ENCODE assay signal across 1 cellular context in genomic region chr15:83943849-83944404, GRCh38.
TF ChIP-seq lines count a peak whose summit lies in the region.

No MANE protein-coding gene starts in this region.

TF ChIP-seq in SK-N-SH treated with all-trans-retinoic acid at 6 μM for 48 hours, 23 proteins besides CTCF, POLR2A, EP300 and RAD21 (continued from another document):
- TF ChIP-seq CSRNP3 (CRISPR knock-in tag; IDR thresholded peaks at IDR 0.05) = no peak
- TF ChIP-seq ESRRG (CRISPR knock-in tag; IDR thresholded peaks at IDR 0.05) = no peak
- TF ChIP-seq ZNF70 (CRISPR knock-in tag; IDR thresholded peaks at IDR 0.05) = no peak
- no peak for TF ChIP-seq ZNF565 (CRISPR knock-in tag; conservative IDR thresholded peaks at IDR 0.05; ENCODE audit: low read depth)
- no peak for TF ChIP-seq ZNF8 (CRISPR knock-in tag; IDR thresholded peaks at IDR 0.05)
- no peak for TF ChIP-seq ISL1 (CRISPR knock-in tag; IDR thresholded peaks at IDR 0.05)
- TF ChIP-seq TCF4 (CRISPR knock-in tag; IDR thresholded peaks at IDR 0.05; ENCODE audit: borderline replicate concordance) = no peak
- no peak for TF ChIP-seq ARNTL (CRISPR knock-in tag; IDR thresholded peaks at IDR 0.05; ENCODE audit: borderline replicate concordance, low read depth)
- TF ChIP-seq ZFP30 (CRISPR knock-in tag; IDR thresholded peaks at IDR 0.05) = no peak
- TF ChIP-seq BACH2 (CRISPR knock-in tag; IDR thresholded peaks at IDR 0.05; ENCODE audit: borderline replicate concordance) = no peak
TF ChIP-seq in SK-N-SH treated with all-trans-retinoic acid at 6 μM for 48 hours: peak in this region for 0.
